ENCODE assay signal across 18 cellular contexts in the genomic region with DNA sequence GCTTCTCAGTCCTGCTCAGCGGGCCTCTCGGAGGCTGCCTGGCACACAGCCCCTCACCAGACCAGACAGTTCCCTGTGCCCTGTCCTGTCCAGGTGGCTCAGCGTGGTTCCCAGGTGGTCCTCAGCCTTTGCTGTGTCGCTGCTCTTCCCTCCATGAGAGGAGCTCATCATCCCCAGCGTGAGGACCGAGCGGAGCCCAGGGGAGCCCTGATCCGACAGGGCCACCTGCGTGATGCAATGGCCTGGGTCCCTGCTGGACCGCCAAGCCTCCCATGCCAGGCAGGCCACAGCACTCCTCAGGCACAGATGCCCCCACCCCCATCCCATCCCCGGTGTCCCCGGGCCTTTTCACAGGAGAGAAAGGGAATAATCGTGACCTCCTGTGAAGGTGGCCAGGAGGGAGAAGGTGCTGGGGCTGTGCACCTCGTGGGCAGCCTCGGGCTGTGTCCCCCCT.
"Had no signal": no experiment of that assay in that cellular context is flagged by ENCODE, and none has a peak within 500 bp of the region (broad histone marks: within the 10 kb centered on the region; RNA-seq: fewer than 3 reads in every experiment).

No MANE protein-coding gene starts in this region.

- H3K4me3 ChIP-seq: heart left ventricle, transverse colon had no signal

- H3K27me3 ChIP-seq: brain microvascular endothelial cell had no signal

- H3K27ac ChIP-seq: brain microvascular endothelial cell, transverse colon had no signal

- DNase-seq: activated CD4-positive, alpha-beta T cell treated with anti-CD3 and anti-CD28 coated beads, Interleukin-2, amount 50 U/mL, for 1 hour; activated naive CD4-positive, alpha-beta T cell; brain microvascular endothelial cell; cerebellar nuclear complex; dermis blood vessel endothelial cell; effector memory CD8-positive, alpha-beta T cell; mesendoderm; small intestine; stimulated activated CD4-positive, alpha-beta T cell treated with anti-CD3 and anti-CD28 coated beads, Interleukin-4, amount 100 ng/mL, for 4 hours; stimulated activated CD8-positive, alpha-beta memory T cell treated with anti-CD3 and anti-CD28 coated beads, Interleukin-4, amount 100 ng/mL, for 48 hours; stimulated activated naive CD4-positive, alpha-beta T cell treated with Interleukin-2 at 50 U/mL for 16 hours; SW 1271; transverse colon had no signal

- ATAC-seq: effector memory CD8-positive, alpha-beta T cell; heart left ventricle had no signal

- H3K9me3 ChIP-seq: heart left ventricle, transverse colon had no signal

- H3K27ac Mint-ChIP-seq: activated naive CD8-positive, alpha-beta T cell treated with anti-CD3 and anti-CD28 coated beads, Interleukin-2, amount 10 ng/mL, durations not matched to agents 7 days and 5 days; activated T-helper 1 cell treated with anti-CD3 and anti-CD28 coated beads, Interleukin-12 subunit alpha, Interleukin-12 subunit beta, Interleukin-2, Interleukin-4 antibody, amounts not matched to agents 30 ng/mL and 10 ng/mL and 1 ng/mL, durations not matched to agents 14 hours and 24 hours and 36 hours; effector memory CD8-positive, alpha-beta T cell; nephron; T-helper 2 cell treated with Interferon-gamma antibody and Interleukin-4, amounts not matched to agents 5 μg/mL and 100 μg/mL, for 36 hours had no signal

- H3K36me3 ChIP-seq: brain microvascular endothelial cell, heart left ventricle, transverse colon had no signal

- H3K36me3 Mint-ChIP-seq: activated naive CD8-positive, alpha-beta T cell treated with anti-CD3 and anti-CD28 coated beads, Interleukin-2, amount 10 ng/mL, durations not matched to agents 7 days and 5 days had no signal

- H3K4me3 Mint-ChIP-seq: activated naive CD8-positive, alpha-beta T cell treated with anti-CD3 and anti-CD28 coated beads, Interleukin-2, amount 10 ng/mL, durations not matched to agents 7 days and 5 days; activated T-helper 1 cell treated with anti-CD3 and anti-CD28 coated beads, Interleukin-12 subunit alpha, Interleukin-12 subunit beta, Interleukin-2, Interleukin-4 antibody, amounts not matched to agents 30 ng/mL and 10 ng/mL and 1 ng/mL, durations not matched to agents 14 hours and 24 hours and 36 hours; effector memory CD8-positive, alpha-beta T cell; T-helper 2 cell treated with Interferon-gamma antibody and Interleukin-4, amounts not matched to agents 5 μg/mL and 100 μg/mL, for 36 hours had no signal

- H3K9me3 Mint-ChIP-seq: activated naive CD8-positive, alpha-beta T cell treated with anti-CD3 and anti-CD28 coated beads, Interleukin-2, amount 10 ng/mL, durations not matched to agents 7 days and 5 days; activated T-helper 1 cell treated with anti-CD3 and anti-CD28 coated beads, Interleukin-12 subunit alpha, Interleukin-12 subunit beta, Interleukin-2, Interleukin-4 antibody, amounts not matched to agents 30 ng/mL and 10 ng/mL and 1 ng/mL, durations not matched to agents 14 hours and 24 hours and 36 hours; effector memory CD8-positive, alpha-beta T cell; nephron; T-helper 2 cell treated with Interferon-gamma antibody and Interleukin-4, amounts not matched to agents 5 μg/mL and 100 μg/mL, for 36 hours had no signal
